1 cellular context compared by ENCODE assay signal in the genomic region with DNA sequence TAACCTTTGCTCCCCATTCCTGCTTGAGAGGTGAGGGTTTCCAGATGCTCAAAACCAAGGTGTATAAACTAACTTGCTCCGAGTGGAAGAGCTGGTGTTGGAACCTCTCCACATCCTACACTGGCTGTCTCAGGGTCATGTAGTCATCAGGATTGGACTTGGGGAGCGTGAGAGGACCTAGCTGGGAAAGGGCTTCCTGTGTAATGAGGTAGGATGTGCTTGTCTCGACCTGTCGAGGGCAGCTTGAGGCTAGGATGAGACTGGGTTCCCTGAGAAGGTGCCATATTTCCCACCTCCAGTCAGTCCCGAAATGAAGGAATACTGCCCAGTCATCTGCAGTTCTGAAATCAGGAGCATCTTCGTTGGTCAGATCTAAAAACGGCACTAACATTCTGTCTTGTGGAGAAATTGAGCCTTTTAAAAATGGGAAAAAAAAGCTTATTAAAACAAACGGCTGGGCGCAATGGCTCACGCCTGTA.
TF ChIP-seq lines count a peak whose summit lies in the region.

No MANE protein-coding gene starts in this region.

TF ChIP-seq in HepG2, 621 proteins besides CTCF, POLR2A, EP300 and RAD21:
- TF ChIP-seq ZNF501 (CRISPR knock-in tag; IDR thresholded peaks at IDR 0.05), result no peak
- TF ChIP-seq KDM5A (IDR thresholded peaks at IDR 0.05; ENCODE audit: borderline replicate concordance, low read length), result no peak
- TF ChIP-seq, protein P1, sequence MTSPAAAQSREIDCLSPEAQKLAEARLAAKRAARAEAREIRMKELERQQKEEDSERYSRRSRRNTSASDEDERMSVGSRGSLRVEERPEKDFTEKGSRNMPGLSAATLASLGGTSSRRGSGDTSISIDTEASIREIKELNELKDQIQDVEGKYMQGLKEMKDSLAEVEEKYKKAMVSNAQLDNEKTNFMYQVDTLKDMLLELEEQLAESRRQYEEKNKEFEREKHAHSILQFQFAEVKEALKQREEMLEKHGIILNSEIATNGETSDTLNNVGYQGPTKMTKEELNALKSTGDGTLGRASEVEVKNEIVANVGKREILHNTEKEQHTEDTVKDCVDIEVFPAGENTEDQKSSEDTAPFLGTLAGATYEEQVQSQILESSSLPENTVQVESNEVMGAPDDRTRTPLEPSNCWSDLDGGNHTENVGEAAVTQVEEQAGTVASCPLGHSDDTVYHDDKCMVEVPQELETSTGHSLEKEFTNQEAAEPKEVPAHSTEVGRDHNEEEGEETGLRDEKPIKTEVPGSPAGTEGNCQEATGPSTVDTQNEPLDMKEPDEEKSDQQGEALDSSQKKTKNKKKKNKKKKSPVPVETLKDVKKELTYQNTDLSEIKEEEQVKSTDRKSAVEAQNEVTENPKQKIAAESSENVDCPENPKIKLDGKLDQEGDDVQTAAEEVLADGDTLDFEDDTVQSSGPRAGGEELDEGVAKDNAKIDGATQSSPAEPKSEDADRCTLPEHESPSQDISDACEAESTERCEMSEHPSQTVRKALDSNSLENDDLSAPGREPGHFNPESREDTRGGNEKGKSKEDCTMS (CRISPR knock-in tag; conservative IDR thresholded peaks at IDR 0.05), result no peak
- no peak for TF ChIP-seq ZFYVE20 (CRISPR knock-in tag; IDR thresholded peaks at IDR 0.05; ENCODE audit: borderline replicate concordance, low read depth)
- TF ChIP-seq CENPX (CRISPR knock-in tag; IDR thresholded peaks at IDR 0.05), result no peak
- no peak for TF ChIP-seq ZNF383 (CRISPR knock-in tag; IDR thresholded peaks at IDR 0.05; ENCODE audit: borderline replicate concordance)
- TF ChIP-seq ZXDC (CRISPR knock-in tag; IDR thresholded peaks at IDR 0.05), result no peak
- no peak for TF ChIP-seq ZNF280B (CRISPR knock-in tag; IDR thresholded peaks at IDR 0.05; ENCODE audit: borderline replicate concordance)
- no peak for TF ChIP-seq ZSCAN5A (CRISPR knock-in tag; IDR thresholded peaks at IDR 0.05; ENCODE audit: borderline replicate concordance)
